ENCODE assay signal across 1 cellular context in the genomic region with DNA sequence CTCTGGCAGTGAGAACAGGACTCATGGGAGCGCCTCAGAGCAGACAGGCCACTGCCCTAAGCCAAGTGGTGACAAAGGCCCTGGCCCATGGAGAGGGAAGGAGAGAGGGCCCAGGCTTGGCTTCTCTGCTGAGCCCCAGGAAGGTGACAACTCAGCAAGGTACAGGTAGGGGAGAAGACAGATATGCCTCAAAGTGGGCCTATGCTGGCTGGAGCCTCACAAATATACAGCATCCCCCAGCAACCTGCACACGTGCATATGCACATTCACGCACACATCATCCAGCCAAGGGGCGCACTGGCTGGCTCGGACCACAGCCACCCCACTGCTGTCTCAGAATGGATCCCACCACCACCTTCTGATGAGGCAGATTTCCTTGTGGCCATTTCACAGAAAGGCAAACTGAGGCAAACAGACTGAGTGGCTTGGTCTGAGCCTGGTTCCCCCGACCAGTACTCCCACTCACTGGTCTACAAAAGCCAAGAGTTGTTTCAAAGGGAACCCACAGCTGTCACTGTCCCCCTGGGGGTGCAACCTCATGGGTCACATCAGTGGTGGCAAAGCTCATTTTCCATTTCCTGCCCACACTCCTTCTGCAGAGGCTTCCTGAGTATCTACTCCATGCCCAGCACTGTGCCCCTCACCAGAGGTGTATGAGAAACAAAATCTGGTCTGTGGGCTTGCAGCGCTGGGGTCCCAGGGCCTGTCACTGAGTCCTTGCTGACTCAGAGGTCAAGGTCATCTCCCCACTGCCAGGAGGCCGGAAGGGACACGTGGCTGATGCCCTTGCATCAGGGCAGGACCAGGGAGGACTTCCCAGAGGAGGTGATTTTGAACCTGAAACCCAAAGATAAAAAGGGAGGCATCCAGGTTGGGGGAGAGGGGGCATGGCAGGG.
TF ChIP-seq lines count a peak whose summit lies in the region.

No MANE protein-coding gene starts in this region.

TF ChIP-seq in HepG2, 621 proteins besides CTCF, POLR2A, EP300 and RAD21 (continued from another document):
- TF ChIP-seq, protein P1, sequence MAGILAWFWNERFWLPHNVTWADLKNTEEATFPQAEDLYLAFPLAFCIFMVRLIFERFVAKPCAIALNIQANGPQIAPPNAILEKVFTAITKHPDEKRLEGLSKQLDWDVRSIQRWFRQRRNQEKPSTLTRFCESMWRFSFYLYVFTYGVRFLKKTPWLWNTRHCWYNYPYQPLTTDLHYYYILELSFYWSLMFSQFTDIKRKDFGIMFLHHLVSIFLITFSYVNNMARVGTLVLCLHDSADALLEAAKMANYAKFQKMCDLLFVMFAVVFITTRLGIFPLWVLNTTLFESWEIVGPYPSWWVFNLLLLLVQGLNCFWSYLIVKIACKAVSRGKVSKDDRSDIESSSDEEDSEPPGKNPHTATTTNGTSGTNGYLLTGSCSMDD (CRISPR knock-in tag; IDR thresholded peaks at IDR 0.05) = no peak
- TF ChIP-seq ZFP36 (IDR thresholded peaks at IDR 0.05; ENCODE audit: borderline replicate concordance, low read depth, low read length, partially characterized antibody) (peak; percentile 45), BCL6 (CRISPR knock-in tag; IDR thresholded peaks at IDR 0.05) (no peak), HNF4A (CRISPR knock-in tag; IDR thresholded peaks at IDR 0.05) (peak; percentile 27; the same call in 1 of the 2 replicates), HNF4G (IDR thresholded peaks at IDR 0.05; ENCODE audit: borderline replicate concordance, low read depth, low read length) (no peak), HNF4G (CRISPR knock-in tag; IDR thresholded peaks at IDR 0.05; ENCODE audit: borderline replicate concordance, low read depth) (no peak), NR2F6 (IDR thresholded peaks at IDR 0.05) (peak; percentile 54; the same call in 1 of the 2 replicates), NR2F6 (CRISPR knock-in tag; IDR thresholded peaks at IDR 0.05) (peak; percentile 72), STAT5B (CRISPR knock-in tag; IDR thresholded peaks at IDR 0.05) (no peak), FOXA3 (CRISPR knock-in tag; IDR thresholded peaks at IDR 0.05) (no peak), SALL2 (CRISPR knock-in tag; IDR thresholded peaks at IDR 0.05) (no peak), RARA (CRISPR knock-in tag; IDR thresholded peaks at IDR 0.05) (0 out of 2 replicates have a peak, but pooled peaks have one; percentile 29), FOSL2 (CRISPR knock-in tag; IDR thresholded peaks at IDR 0.05) (peak; percentile 89), ZNF207 (IDR thresholded peaks at IDR 0.05; ENCODE audit: borderline replicate concordance) (no peak), YEATS4 (CRISPR knock-in tag; IDR thresholded peaks at IDR 0.05; ENCODE audit: borderline replicate concordance) (no peak), ZNF138 (CRISPR knock-in tag; IDR thresholded peaks at IDR 0.05; ENCODE audit: low read depth) (no peak), FOSL1 (CRISPR knock-in tag; IDR thresholded peaks at IDR 0.05; ENCODE audit: borderline replicate concordance) (0 out of 2 replicates have a peak, but pooled peaks have one; percentile 37), ZNF629 (CRISPR knock-in tag; conservative IDR thresholded peaks at IDR 0.05) (peak; percentile 88), ZNF329 (CRISPR knock-in tag; IDR thresholded peaks at IDR 0.05; ENCODE audit: low read depth) (no peak), KDM1A (CRISPR knock-in tag; IDR thresholded peaks at IDR 0.05) (no peak), ZMYM3 (CRISPR knock-in tag; IDR thresholded peaks at IDR 0.05) (peak; percentile 62), KLF11 (CRISPR knock-in tag; IDR thresholded peaks at IDR 0.05) (no peak), NR2F1 (CRISPR knock-in tag; IDR thresholded peaks at IDR 0.05) (0 out of 4 replicates have a peak, but pooled peaks of 1 of the 2 experiments have one; percentile 19), MTF1 (CRISPR knock-in tag; IDR thresholded peaks at IDR 0.05) (no peak), NR2C2 (CRISPR knock-in tag; IDR thresholded peaks at IDR 0.05; ENCODE audit: borderline replicate concordance) (peak; percentile 40; the same call in 1 of the 2 replicates)
- TF ChIP-seq, protein P2, sequence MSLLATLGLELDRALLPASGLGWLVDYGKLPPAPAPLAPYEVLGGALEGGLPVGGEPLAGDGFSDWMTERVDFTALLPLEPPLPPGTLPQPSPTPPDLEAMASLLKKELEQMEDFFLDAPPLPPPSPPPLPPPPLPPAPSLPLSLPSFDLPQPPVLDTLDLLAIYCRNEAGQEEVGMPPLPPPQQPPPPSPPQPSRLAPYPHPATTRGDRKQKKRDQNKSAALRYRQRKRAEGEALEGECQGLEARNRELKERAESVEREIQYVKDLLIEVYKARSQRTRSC (CRISPR knock-in tag; IDR thresholded peaks at IDR 0.05; ENCODE audit: low read depth) = no peak
- TF ChIP-seq, protein P3, sequence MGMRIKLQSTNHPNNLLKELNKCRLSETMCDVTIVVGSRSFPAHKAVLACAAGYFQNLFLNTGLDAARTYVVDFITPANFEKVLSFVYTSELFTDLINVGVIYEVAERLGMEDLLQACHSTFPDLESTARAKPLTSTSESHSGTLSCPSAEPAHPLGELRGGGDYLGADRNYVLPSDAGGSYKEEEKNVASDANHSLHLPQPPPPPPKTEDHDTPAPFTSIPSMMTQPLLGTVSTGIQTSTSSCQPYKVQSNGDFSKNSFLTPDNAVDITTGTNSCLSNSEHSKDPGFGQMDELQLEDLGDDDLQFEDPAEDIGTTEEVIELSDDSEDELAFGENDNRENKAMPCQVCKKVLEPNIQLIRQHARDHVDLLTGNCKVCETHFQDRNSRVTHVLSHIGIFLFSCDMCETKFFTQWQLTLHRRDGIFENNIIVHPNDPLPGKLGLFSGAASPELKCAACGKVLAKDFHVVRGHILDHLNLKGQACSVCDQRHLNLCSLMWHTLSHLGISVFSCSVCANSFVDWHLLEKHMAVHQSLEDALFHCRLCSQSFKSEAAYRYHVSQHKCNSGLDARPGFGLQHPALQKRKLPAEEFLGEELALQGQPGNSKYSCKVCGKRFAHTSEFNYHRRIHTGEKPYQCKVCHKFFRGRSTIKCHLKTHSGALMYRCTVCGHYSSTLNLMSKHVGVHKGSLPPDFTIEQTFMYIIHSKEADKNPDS (CRISPR knock-in tag; IDR thresholded peaks at IDR 0.05) = no peak
- TF ChIP-seq, protein P4, sequence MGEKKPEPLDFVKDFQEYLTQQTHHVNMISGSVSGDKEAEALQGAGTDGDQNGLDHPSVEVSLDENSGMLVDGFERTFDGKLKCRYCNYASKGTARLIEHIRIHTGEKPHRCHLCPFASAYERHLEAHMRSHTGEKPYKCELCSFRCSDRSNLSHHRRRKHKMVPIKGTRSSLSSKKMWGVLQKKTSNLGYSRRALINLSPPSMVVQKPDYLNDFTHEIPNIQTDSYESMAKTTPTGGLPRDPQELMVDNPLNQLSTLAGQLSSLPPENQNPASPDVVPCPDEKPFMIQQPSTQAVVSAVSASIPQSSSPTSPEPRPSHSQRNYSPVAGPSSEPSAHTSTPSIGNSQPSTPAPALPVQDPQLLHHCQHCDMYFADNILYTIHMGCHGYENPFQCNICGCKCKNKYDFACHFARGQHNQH (CRISPR knock-in tag; IDR thresholded peaks at IDR 0.05) = no peak
- TF ChIP-seq, protein P5, sequence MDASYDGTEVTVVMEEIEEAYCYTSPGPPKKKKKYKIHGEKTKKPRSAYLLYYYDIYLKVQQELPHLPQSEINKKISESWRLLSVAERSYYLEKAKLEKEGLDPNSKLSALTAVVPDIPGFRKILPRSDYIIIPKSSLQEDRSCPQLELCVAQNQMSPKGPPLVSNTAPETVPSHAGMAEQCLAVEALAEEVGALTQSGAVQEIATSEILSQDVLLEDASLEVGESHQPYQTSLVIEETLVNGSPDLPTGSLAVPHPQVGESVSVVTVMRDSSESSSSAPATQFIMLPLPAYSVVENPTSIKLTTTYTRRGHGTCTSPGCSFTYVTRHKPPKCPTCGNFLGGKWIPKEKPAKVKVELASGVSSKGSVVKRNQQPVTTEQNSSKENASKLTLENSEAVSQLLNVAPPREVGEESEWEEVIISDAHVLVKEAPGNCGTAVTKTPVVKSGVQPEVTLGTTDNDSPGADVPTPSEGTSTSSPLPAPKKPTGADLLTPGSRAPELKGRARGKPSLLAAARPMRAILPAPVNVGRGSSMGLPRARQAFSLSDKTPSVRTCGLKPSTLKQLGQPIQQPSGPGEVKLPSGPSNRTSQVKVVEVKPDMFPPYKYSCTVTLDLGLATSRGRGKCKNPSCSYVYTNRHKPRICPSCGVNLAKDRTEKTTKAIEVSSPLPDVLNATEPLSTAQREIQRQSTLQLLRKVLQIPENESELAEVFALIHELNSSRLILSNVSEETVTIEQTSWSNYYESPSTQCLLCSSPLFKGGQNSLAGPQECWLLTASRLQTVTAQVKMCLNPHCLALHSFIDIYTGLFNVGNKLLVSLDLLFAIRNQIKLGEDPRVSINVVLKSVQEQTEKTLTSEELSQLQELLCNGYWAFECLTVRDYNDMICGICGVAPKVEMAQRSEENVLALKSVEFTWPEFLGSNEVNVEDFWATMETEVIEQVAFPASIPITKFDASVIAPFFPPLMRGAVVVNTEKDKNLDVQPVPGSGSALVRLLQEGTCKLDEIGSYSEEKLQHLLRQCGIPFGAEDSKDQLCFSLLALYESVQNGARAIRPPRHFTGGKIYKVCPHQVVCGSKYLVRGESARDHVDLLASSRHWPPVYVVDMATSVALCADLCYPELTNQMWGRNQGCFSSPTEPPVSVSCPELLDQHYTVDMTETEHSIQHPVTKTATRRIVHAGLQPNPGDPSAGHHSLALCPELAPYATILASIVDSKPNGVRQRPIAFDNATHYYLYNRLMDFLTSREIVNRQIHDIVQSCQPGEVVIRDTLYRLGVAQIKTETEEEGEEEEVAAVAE (CRISPR knock-in tag; IDR thresholded peaks at IDR 0.05; ENCODE audit: borderline replicate concordance) = no peak
- TF ChIP-seq, protein P6, sequence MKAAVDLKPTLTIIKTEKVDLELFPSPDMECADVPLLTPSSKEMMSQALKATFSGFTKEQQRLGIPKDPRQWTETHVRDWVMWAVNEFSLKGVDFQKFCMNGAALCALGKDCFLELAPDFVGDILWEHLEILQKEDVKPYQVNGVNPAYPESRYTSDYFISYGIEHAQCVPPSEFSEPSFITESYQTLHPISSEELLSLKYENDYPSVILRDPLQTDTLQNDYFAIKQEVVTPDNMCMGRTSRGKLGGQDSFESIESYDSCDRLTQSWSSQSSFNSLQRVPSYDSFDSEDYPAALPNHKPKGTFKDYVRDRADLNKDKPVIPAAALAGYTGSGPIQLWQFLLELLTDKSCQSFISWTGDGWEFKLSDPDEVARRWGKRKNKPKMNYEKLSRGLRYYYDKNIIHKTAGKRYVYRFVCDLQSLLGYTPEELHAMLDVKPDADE (CRISPR knock-in tag; IDR thresholded peaks at IDR 0.05) = no peak
- TF ChIP-seq, protein P7, sequence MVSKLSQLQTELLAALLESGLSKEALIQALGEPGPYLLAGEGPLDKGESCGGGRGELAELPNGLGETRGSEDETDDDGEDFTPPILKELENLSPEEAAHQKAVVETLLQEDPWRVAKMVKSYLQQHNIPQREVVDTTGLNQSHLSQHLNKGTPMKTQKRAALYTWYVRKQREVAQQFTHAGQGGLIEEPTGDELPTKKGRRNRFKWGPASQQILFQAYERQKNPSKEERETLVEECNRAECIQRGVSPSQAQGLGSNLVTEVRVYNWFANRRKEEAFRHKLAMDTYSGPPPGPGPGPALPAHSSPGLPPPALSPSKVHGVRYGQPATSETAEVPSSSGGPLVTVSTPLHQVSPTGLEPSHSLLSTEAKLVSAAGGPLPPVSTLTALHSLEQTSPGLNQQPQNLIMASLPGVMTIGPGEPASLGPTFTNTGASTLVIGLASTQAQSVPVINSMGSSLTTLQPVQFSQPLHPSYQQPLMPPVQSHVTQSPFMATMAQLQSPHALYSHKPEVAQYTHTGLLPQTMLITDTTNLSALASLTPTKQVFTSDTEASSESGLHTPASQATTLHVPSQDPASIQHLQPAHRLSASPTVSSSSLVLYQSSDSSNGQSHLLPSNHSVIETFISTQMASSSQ (IDR thresholded peaks at IDR 0.05; ENCODE audit: low read depth) = no peak
- TF ChIP-seq, protein P7 (CRISPR knock-in tag; IDR thresholded peaks at IDR 0.05; ENCODE audit: borderline replicate concordance) = no peak
- TF ChIP-seq, protein P8, sequence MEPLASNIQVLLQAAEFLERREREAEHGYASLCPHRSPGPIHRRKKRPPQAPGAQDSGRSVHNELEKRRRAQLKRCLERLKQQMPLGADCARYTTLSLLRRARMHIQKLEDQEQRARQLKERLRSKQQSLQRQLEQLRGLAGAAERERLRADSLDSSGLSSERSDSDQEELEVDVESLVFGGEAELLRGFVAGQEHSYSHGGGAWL (CRISPR knock-in tag; IDR thresholded peaks at IDR 0.05) = no peak
